In genomic region chr1:23483327-23484252, GRCh38 we compare ENCODE assay signal across 8 cellular contexts. TPM values are rescaled to one million over a fixed set of nuclear protein-coding genes. Genes with fewer than 3 reads are reported as not detected.
DNase-seq lines count a peak whose midpoint lies in the region; FAIRE-seq and TF ChIP-seq lines count a peak whose summit lies in the region.

Gene ASAP3 (minus strand): TSS chr1:23484179. CDS start chr1:23484133, 46 bp downstream.

- peaks cover 23% of the 10 kb centered on the region for H3K4me1 Mint-ChIP-seq in MCF 10A (ENCODE audit: insufficient read depth, unreplicated experiment)
- H3K4me1 Mint-ChIP-seq in immature natural killer cell: peaks cover 14% of the 10 kb centered on the region in 2 donors

- H2AFZ ChIP-seq in OCI-LY3 (ENCODE audit: low read depth, low read length): peak within 1 kb of the TSS; percentile 76; the same call in 1 of the 2 replicates

- H3K4me3 Mint-ChIP-seq in MCF 10A (ENCODE audit: unreplicated experiment) (peak within 1 kb of the TSS; percentile 76), immature natural killer cell (peak within 1 kb of the TSS; percentile 82 to 89 (median 86))

- H3K27ac ChIP-seq in OCI-LY3 (ENCODE audit: low read length) (no peak within 1 kb of the TSS), small intestine (ENCODE audit: low read depth in 1 of 2, low read length in 1 of 2) (peak within 1 kb of the TSS in 1 of 2 donors; percentile 85)

- intact Hi-C loops in MCF 10A (cut with micrococcal nuclease): no loop called here

- WGBS in small intestine, 3 donors: 0 to 2% (median 1%) methylated on average over 42 to 84 of the region's 84 CpGs

- H3K27ac Mint-ChIP-seq in MCF 10A (ENCODE audit: low read depth, unreplicated experiment) (peak within 1 kb of the TSS; percentile 2), immature natural killer cell (peak within 1 kb of the TSS in 3 of 6 donors; percentile 0 to 61 (median 57))

- BruUV-seq in MCF 10A (replicated peaks; lab: Mats Ljungman, UMichigan): no TSS peak

- H3K9me3 Mint-ChIP-seq in MCF 10A (ENCODE audit: unreplicated experiment) (no peaks in the 10 kb centered on the region), immature natural killer cell (no peaks in the 10 kb centered on the region)

- DNase-seq in NCI-H2227 (lab: John Stamatoyannopoulos, UW; ENCODE audit: unreplicated experiment): peak; percentile 48
- no peak for DNase-seq in NCI-H2227 treated with DMSO at 0.1 percent for 48 hours (lab: John Stamatoyannopoulos, UW)
- DNase-seq in MCF 10A (ENCODE audit: unreplicated experiment): peak; percentile 44
- DNase-seq in immature natural killer cell: no peak
- DNase-seq in small intestine: peak; percentile 27
- no peak for DNase-seq in SKM-1 (lab: John Stamatoyannopoulos, UW; ENCODE audit: unreplicated experiment)
- DNase-seq in hippocampal formation (lab: John Stamatoyannopoulos, UW): no peak

- POLR2A ChIA-PET in MCF 10A (lab: Yijun Ruan, JAX): interaction anchor here (0.5 to 2.9 kb wide), 14 partner anchors 8 to 1764 kb away, joined by 3 to 14 read pairs (median 4); partner anchors contain the start of genes HNRNPR and RSRP1

- no peaks in the 10 kb centered on the region for H3K9me3 ChIP-seq in OCI-LY3 (ENCODE audit: insufficient read depth, low read length)
- no peaks in the 10 kb centered on the region for H3K9me3 ChIP-seq in small intestine (ENCODE audit: control insufficient read depth, low read depth)

- TF ChIP-seq CTCF in OCI-LY3 (IDR thresholded peaks at IDR 0.05; ENCODE audit: low read depth, low read length) (no peak), MCF 10A (IDR thresholded peaks at IDR 0.05; ENCODE audit: unreplicated experiment) (no peak)

- peak within 1 kb of the TSS; percentile 86 for H3K4me3 ChIP-seq in OCI-LY3 (ENCODE audit: low read length)
- peak within 1 kb of the TSS; percentile 61 to 65 for H3K4me3 ChIP-seq in small intestine (ENCODE audit: low read depth in 1 of 2, low read length in 2 of 2)

- no peaks in the 10 kb centered on the region for H3K27me3 Mint-ChIP-seq in MCF 10A (ENCODE audit: insufficient read depth, unreplicated experiment)
- peaks cover 15 to 26% (median 16%) of the 10 kb centered on the region in 3 donors for H3K27me3 Mint-ChIP-seq in immature natural killer cell (ENCODE audit: low read depth in 3 of 3)

- H3K36me3 ChIP-seq in OCI-LY3 (replicated peaks; ENCODE audit: low read depth, low read length): no peaks in the 10 kb centered on the region
- H3K36me3 ChIP-seq in small intestine (ENCODE audit: control insufficient read depth in 2 of 2, insufficient read depth in 2 of 2, low read length in 2 of 2): no peaks in the 10 kb centered on the region

- no peaks in the 10 kb centered on the region for H3K79me2 ChIP-seq in OCI-LY3 (ENCODE audit: low read length)

- no peak for FAIRE-seq in small intestine (lab: Jason Lieb, UNC)

- H3K36me3 Mint-ChIP-seq in MCF 10A (ENCODE audit: insufficient read depth, unreplicated experiment) (no peaks in the 10 kb centered on the region), immature natural killer cell (no peaks in the 10 kb centered on the region)

- no peaks in the 10 kb centered on the region for H4K20me1 ChIP-seq in OCI-LY3 (ENCODE audit: insufficient read depth, low read length)

- CTCF ChIA-PET in MCF 10A (lab: Yijun Ruan, JAX): interaction anchor here (0.6 to 5.7 kb wide), 4 partner anchors 13 to 116 kb away, joined by 3 to 46 read pairs (median 4); no protein-coding TSS in a partner anchor

- peaks cover 10% of the 10 kb centered on the region for H3K4me1 ChIP-seq in OCI-LY3 (ENCODE audit: low read length)
- H3K4me1 ChIP-seq in small intestine (ENCODE audit: control insufficient read depth in 2 of 2, insufficient read depth in 1 of 2, low read depth in 1 of 2, low read length in 1 of 2): peaks cover 0 to 1% of the 10 kb centered on the region in 2 donors

- peak within 1 kb of the TSS; percentile 16; the same call in 1 of the 2 replicates for H3K9ac ChIP-seq in OCI-LY3 (ENCODE audit: low read length)

- H3K4me2 ChIP-seq in OCI-LY3 (ENCODE audit: low read length): peak within 1 kb of the TSS; percentile 76

- H3K27me3 ChIP-seq in OCI-LY3 (ENCODE audit: low read depth, low read length): peaks cover 7% of the 10 kb centered on the region; the same call in 1 of the 2 replicates
- no peaks in the 10 kb centered on the region for H3K27me3 ChIP-seq in small intestine (ENCODE audit: control insufficient read depth in 2 of 2, insufficient read depth in 2 of 2, low read length in 2 of 2)

RNA-seq across cellular contexts. Expression of gene ASAP3, which starts in this region (rescaled TPM):
- 11.1 and 11.2 TPM in 2 replicates for total RNA-seq in MCF 10A (2022)
- polyA plus RNA-seq in immature natural killer cell (not detected), small intestine (1 to 10 TPM; 1.9 to 8.6 (median 2.2) TPM)

Comparison
In these comparisons a context has a peak if more than half of its experiments do, and no peak if none do; other contexts are left out.
1. DNase-seq: peak in NCI-H2227 (single experiment), MCF 10A (single experiment) and small intestine (single experiment); none in NCI-H2227 treated with DMSO at 0.1 percent for 48 hours (single experiment), immature natural killer cell (0 of 3), SKM-1 (single experiment) and hippocampal formation (0 of 2).